In the genomic region with DNA sequence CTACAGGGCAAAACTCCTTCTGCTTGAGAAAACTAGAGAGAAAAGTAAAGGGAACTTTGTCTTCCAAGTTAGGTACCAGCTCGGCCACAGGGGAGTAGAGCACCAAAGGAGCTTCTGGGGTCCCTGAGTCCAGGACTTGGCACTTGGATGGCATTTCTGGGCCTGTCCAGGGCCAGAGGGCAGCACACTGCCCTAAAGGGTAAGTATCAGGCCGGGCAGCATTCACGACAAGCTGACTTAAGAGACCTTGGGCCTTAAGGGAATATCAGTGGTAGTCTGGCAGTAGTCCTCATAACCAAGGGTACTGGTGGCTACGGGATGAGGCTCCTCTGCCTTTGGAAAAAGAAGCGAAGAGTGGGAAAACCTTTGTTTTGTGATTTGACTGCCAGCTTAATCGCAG, we compare ENCODE assay signal across 8 cellular contexts.
"Had no signal": no experiment of that assay in that cellular context is flagged by ENCODE, and none has a peak within 500 bp of the region (broad histone marks: within the 10 kb centered on the region; RNA-seq: fewer than 3 reads in every experiment).

No MANE protein-coding gene starts in this region.

- H3K4me3 ChIP-seq: GM23248, GM23338, HAP-1 had no signal

- H3K9me3 Mint-ChIP-seq: HFFc6 had no signal

- H3K9me3 ChIP-seq: HAP-1 had no signal

- H3K27ac Mint-ChIP-seq: GM23338, H9, HFFc6 had no signal

- H3K4me1 Mint-ChIP-seq: GM23338 had no signal

- H3K27ac ChIP-seq: GM23248 had no signal

- H3K4me1 ChIP-seq: HAP-1 had no signal

- DNase-seq: GM23248, GOT3, H7, H9, HCEC 1CT, HFFc6 had no signal

- H3K4me3 Mint-ChIP-seq: GM23338, H9, HFFc6 had no signal

- H3K36me3 ChIP-seq: HAP-1 had no signal
